12 cellular contexts compared by ENCODE assay signal in genomic region chr6:110590821-110591351, GRCh38.
DNase-seq lines count a peak whose midpoint lies in the region; ATAC-seq and TF ChIP-seq lines count a peak whose summit lies in the region.
"Had no signal": no experiment of that assay in that cellular context is flagged by ENCODE, and none has a peak within 500 bp of the region (broad histone marks: within the 10 kb centered on the region; RNA-seq: fewer than 3 reads in every experiment).

No MANE protein-coding gene starts in this region.

- TF ChIP-seq RAD21 in IMR-90 (IDR thresholded peaks at IDR 0.05; ENCODE audit: low read length) = no peak

- no peak overlapping the region for H3K56ac ChIP-seq in IMR-90 (ENCODE audit: extremely low read depth, insufficient read depth, low read length)

- H3K9me3 ChIP-seq in IMR-90 (ENCODE audit: control insufficient read depth, insufficient read depth, low read length) = no peaks in the 10 kb centered on the region

- no CpG with 5 or more reads among the region's 3 CpGs for WGBS in IMR-90 (ENCODE audit: extremely low coverage in 2 of 2, insufficient read length in 1 of 2), 2 experiments

- no peaks in the 10 kb centered on the region for H3K79me1 ChIP-seq in IMR-90 (ENCODE audit: low read depth in 1 of 2, low read length in 2 of 2)

- H3K4me3 Mint-ChIP-seq in natural killer cell treated with Interleukin-12 subunit alpha and Interleukin-12 subunit beta and Interleukin-15 and Interleukin-18, amount 100 ng/mL, for 72 hours = no peak overlapping the region
- H3K4me3 Mint-ChIP-seq in natural killer cell (no peak overlapping the region), endothelial cell (ENCODE audit: unreplicated experiment) (no peak overlapping the region)
- no peak overlapping the region for H3K4me3 Mint-ChIP-seq in stimulated activated naive B cell treated with anti-CD40 and anti-IgM and Interleukin-4, amounts not matched to agents 10 μg/mL and 1 μg/mL and 100 μg/mL, for 72 hours

- H3K27me3 ChIP-seq in IMR-90 (ENCODE audit: control insufficient read depth, insufficient read depth, low read length) = no peaks in the 10 kb centered on the region
- H3K27me3 ChIP-seq: dorsolateral prefrontal cortex, hepatocyte had no signal

- intact Hi-C loops in natural killer cell (cut with micrococcal nuclease) (no loop called here), IMR-90 (cut with micrococcal nuclease) (no loop called here)

- no peak overlapping the region for H2BK20ac ChIP-seq in IMR-90 (ENCODE audit: low read depth, low read length)

- no peak overlapping the region for H3K27ac Mint-ChIP-seq in natural killer cell treated with Interleukin-12 subunit alpha and Interleukin-12 subunit beta and Interleukin-15 and Interleukin-18, amount 100 ng/mL, for 72 hours
- H3K27ac Mint-ChIP-seq in natural killer cell (no peak overlapping the region), endothelial cell (ENCODE audit: unreplicated experiment) (no peak overlapping the region)
- peak overlapping the region; percentile 95 for H3K27ac Mint-ChIP-seq in stimulated activated naive B cell treated with anti-CD40 and anti-IgM and Interleukin-4, amounts not matched to agents 10 μg/mL and 1 μg/mL and 100 μg/mL, for 72 hours

- no peak overlapping the region for H2AK5ac ChIP-seq in IMR-90 (ENCODE audit: low read depth, low read length)

- dilution Hi-C loops in IMR-90 (cut with HindIII; ENCODE audit: low sequenced_read_pairs, unreplicated experiment) = no loop called here

- no peaks in the 10 kb centered on the region for H3K36me3 Mint-ChIP-seq in natural killer cell treated with Interleukin-12 subunit alpha and Interleukin-12 subunit beta and Interleukin-15 and Interleukin-18, amount 100 ng/mL, for 72 hours
- no peaks in the 10 kb centered on the region for H3K36me3 Mint-ChIP-seq in natural killer cell
- peaks cover 0 to 19% of the 10 kb centered on the region in 2 donors for H3K36me3 Mint-ChIP-seq in stimulated activated naive B cell treated with anti-CD40 and anti-IgM and Interleukin-4, amounts not matched to agents 10 μg/mL and 1 μg/mL and 100 μg/mL, for 72 hours
- H3K36me3 Mint-ChIP-seq in endothelial cell (ENCODE audit: low read depth, unreplicated experiment) = no peaks in the 10 kb centered on the region

- H3K9ac ChIP-seq in IMR-90 (ENCODE audit: low read depth, low read length) = no peak overlapping the region

- TF ChIP-seq POLR2A in IMR-90 (IDR thresholded peaks at IDR 0.05; ENCODE audit: low read depth, low read length) = no peak

- H2BK120ac ChIP-seq in IMR-90 (ENCODE audit: low read depth, low read length) = no peak overlapping the region

- H3K4me2 ChIP-seq in IMR-90 (ENCODE audit: low read depth, low read length) = no peak overlapping the region
- H3K4me2 ChIP-seq: hepatocyte had no signal

- no peak overlapping the region; the same call in 1 of the 2 replicates for H3K14ac ChIP-seq in IMR-90 (replicated peaks; ENCODE audit: low read depth, low read length)

- H2BK15ac ChIP-seq in IMR-90 (ENCODE audit: low read depth, low read length) = no peak overlapping the region

- no peak overlapping the region for H2BK5ac ChIP-seq in IMR-90 (ENCODE audit: low read depth, low read length, poor library complexity, severe bottlenecking)

- no peak for DNase-seq in natural killer cell treated with Interleukin-12 subunit alpha and Interleukin-12 subunit beta and Interleukin-15 and Interleukin-18, amount 100 ng/mL, for 72 hours (ENCODE audit: low spot score)
- DNase-seq in natural killer cell = no peak
- peak; percentile 71 for DNase-seq in IMR-90
- peak; percentile 6 to 59 for DNase-seq in cardiac fibroblast (ENCODE audit: low read depth in 2 of 2)
- no peak for DNase-seq in stimulated activated naive B cell treated with anti-CD40 and anti-IgM and Interleukin-4, amounts not matched to agents 10 μg/mL and 1 μg/mL and 100 μg/mL, for 72 hours
- DNase-seq in central memory CD4-positive, alpha-beta T cell = no peak
- no peak for DNase-seq in NCI-H2227 treated with DMSO at 0.1 percent for 48 hours (lab: John Stamatoyannopoulos, UW)
- DNase-seq in endothelial cell (ENCODE audit: low spot score) = no peak
- DNase-seq: dorsolateral prefrontal cortex, NCI-H1694, retina had no signal

- peaks cover 9 to 12% of the 10 kb centered on the region in 2 donors for H3K4me1 Mint-ChIP-seq in natural killer cell treated with Interleukin-12 subunit alpha and Interleukin-12 subunit beta and Interleukin-15 and Interleukin-18, amount 100 ng/mL, for 72 hours (ENCODE audit: low read depth in 2 of 2)
- peaks cover 0 to 16% of the 10 kb centered on the region in 2 donors for H3K4me1 Mint-ChIP-seq in natural killer cell
- peaks cover 21 to 24% of the 10 kb centered on the region in 2 donors for H3K4me1 Mint-ChIP-seq in stimulated activated naive B cell treated with anti-CD40 and anti-IgM and Interleukin-4, amounts not matched to agents 10 μg/mL and 1 μg/mL and 100 μg/mL, for 72 hours
- no peaks in the 10 kb centered on the region for H3K4me1 Mint-ChIP-seq in endothelial cell (ENCODE audit: unreplicated experiment)

- no peaks in the 10 kb centered on the region for H3K36me3 ChIP-seq in IMR-90 (ENCODE audit: control insufficient read depth, insufficient read depth, low read length)

- H3K18ac ChIP-seq in IMR-90 (ENCODE audit: low read depth, low read length) = no peak overlapping the region

- POLR2A ChIA-PET in IMR-90 (lab: Charles Lee; ENCODE audit: unreplicated experiment) = no interaction called here

- H2AFZ ChIP-seq in IMR-90 (replicated peaks; ENCODE audit: low read length, poor library complexity) = no peak overlapping the region
- H2AFZ ChIP-seq: hepatocyte had no signal

- H4K20me1 ChIP-seq in IMR-90 (ENCODE audit: insufficient read depth, low read length) = no peaks in the 10 kb centered on the region

- no peak overlapping the region for H2AK9ac ChIP-seq in IMR-90 (replicated peaks; ENCODE audit: low read depth, low read length, poor library complexity)

- H4K91ac ChIP-seq in IMR-90 (ENCODE audit: insufficient read depth, low read depth, low read length) = no peak overlapping the region

- TF ChIP-seq CTCF in natural killer cell (IDR thresholded peaks at IDR 0.05) (no peak), IMR-90 (conservative IDR thresholded peaks at IDR 0.05; ENCODE audit: low read depth, low read length) (no peak), cardiac fibroblast (IDR thresholded peaks at IDR 0.05; ENCODE audit: low read depth, low read length) (no peak), endothelial cell (IDR thresholded peaks at IDR 0.05; ENCODE audit: unreplicated experiment) (no peak)

- peaks cover 2% of the 10 kb centered on the region for H3K4me1 ChIP-seq in IMR-90 (ENCODE audit: control insufficient read depth, insufficient read depth, low read length)

- H3K9me3 Mint-ChIP-seq in natural killer cell treated with Interleukin-12 subunit alpha and Interleukin-12 subunit beta and Interleukin-15 and Interleukin-18, amount 100 ng/mL, for 72 hours = no peaks in the 10 kb centered on the region
- H3K9me3 Mint-ChIP-seq in natural killer cell = no peaks in the 10 kb centered on the region
- peaks cover 4 to 6% of the 10 kb centered on the region in 2 donors for H3K9me3 Mint-ChIP-seq in stimulated activated naive B cell treated with anti-CD40 and anti-IgM and Interleukin-4, amounts not matched to agents 10 μg/mL and 1 μg/mL and 100 μg/mL, for 72 hours
- H3K9me3 Mint-ChIP-seq in endothelial cell (ENCODE audit: unreplicated experiment) = no peaks in the 10 kb centered on the region

- H3K4ac ChIP-seq in IMR-90 (ENCODE audit: low read depth, low read length) = no peak overlapping the region

- no peak overlapping the region for H4K5ac ChIP-seq in IMR-90 (ENCODE audit: low read depth, low read length)

- no peaks in the 10 kb centered on the region; the same call in 1 of the 2 replicates for H3K9me1 ChIP-seq in IMR-90 (ENCODE audit: insufficient read depth, low read length)

- BruUV-seq in IMR-90 (replicated peaks; lab: Mats Ljungman, UMichigan) = no TSS peak

- no peak overlapping the region for H4K8ac ChIP-seq in IMR-90 (ENCODE audit: low read depth in 2 of 2, low read length in 2 of 2)

- ATAC-seq in natural killer cell treated with Interleukin-12 subunit alpha and Interleukin-12 subunit beta and Interleukin-15 and Interleukin-18, amount 100 ng/mL, for 72 hours = peak; percentile 55 to 63
- ATAC-seq in natural killer cell = no peak
- no peak for ATAC-seq in IMR-90 (ENCODE audit: low read depth)
- ATAC-seq in stimulated activated naive B cell treated with anti-CD40 and anti-IgM and Interleukin-4, amounts not matched to agents 10 μg/mL and 1 μg/mL and 100 μg/mL, for 72 hours (replicated peaks) = peak in 1 of 2 donors; percentile 5

- no peak overlapping the region for H3K27ac ChIP-seq in IMR-90 (ENCODE audit: insufficient read depth, low read length)
- H3K27ac ChIP-seq: dorsolateral prefrontal cortex, hepatocyte had no signal

- no peaks in the 10 kb centered on the region for H3K27me3 Mint-ChIP-seq in natural killer cell treated with Interleukin-12 subunit alpha and Interleukin-12 subunit beta and Interleukin-15 and Interleukin-18, amount 100 ng/mL, for 72 hours
- no peaks in the 10 kb centered on the region for H3K27me3 Mint-ChIP-seq in natural killer cell (ENCODE audit: low read depth in 2 of 2)
- H3K27me3 Mint-ChIP-seq in stimulated activated naive B cell treated with anti-CD40 and anti-IgM and Interleukin-4, amounts not matched to agents 10 μg/mL and 1 μg/mL and 100 μg/mL, for 72 hours = no peaks in the 10 kb centered on the region
- H3K27me3 Mint-ChIP-seq in endothelial cell (ENCODE audit: unreplicated experiment) = no peaks in the 10 kb centered on the region

- H3K4me3 ChIP-seq in IMR-90 (ENCODE audit: insufficient read depth, low read depth, low read length) (no peak overlapping the region), cardiac fibroblast (replicated peaks in 1 of 2; ENCODE audit: low read depth in 2 of 2, low read length in 2 of 2) (no peak overlapping the region)
- H3K4me3 ChIP-seq: dorsolateral prefrontal cortex, hepatocyte had no signal

- CTCF ChIA-PET in IMR-90 (lab: Yijun Ruan, JAX) = no interaction called here

- H3K23ac ChIP-seq in IMR-90 (ENCODE audit: low read depth, low read length) = no peak overlapping the region

- in situ Hi-C loops in IMR-90 (cut with MboI; ENCODE audit: low sequenced_read_pairs) = no loop called here

TF ChIP-seq in IMR-90, 13 proteins besides CTCF, POLR2A, EP300 and RAD21 (continues in another document):
- no peak for TF ChIP-seq MAFK (IDR thresholded peaks at IDR 0.05; ENCODE audit: low read depth, low read length)
- no peak for TF ChIP-seq ELK1 (IDR thresholded peaks at IDR 0.05; ENCODE audit: borderline replicate concordance, low read depth, low read length)
- TF ChIP-seq CEBPB (IDR thresholded peaks at IDR 0.05; ENCODE audit: low read depth, low read length) = no peak
- TF ChIP-seq SMC3 (IDR thresholded peaks at IDR 0.05; ENCODE audit: low read depth, low read length) = no peak

Comparison
In these comparisons a context has a peak if more than half of its experiments do, and no peak if none do; other contexts are left out.
1. ATAC-seq: peak in natural killer cell treated with Interleukin-12 subunit alpha and Interleukin-12 subunit beta and Interleukin-15 and Interleukin-18, amount 100 ng/mL, for 72 hours (2 of 2); none in natural killer cell (0 of 3) and IMR-90 (single experiment).
2. DNase-seq: peak in IMR-90 (single experiment) and cardiac fibroblast (2 of 2); none in natural killer cell treated with Interleukin-12 subunit alpha and Interleukin-12 subunit beta and Interleukin-15 and Interleukin-18, amount 100 ng/mL, for 72 hours (single experiment), natural killer cell (single experiment), stimulated activated naive B cell treated with anti-CD40 and anti-IgM and Interleukin-4, amounts not matched to agents 10 μg/mL and 1 μg/mL and 100 μg/mL, for 72 hours (single experiment), central memory CD4-positive, alpha-beta T cell (single experiment), NCI-H2227 treated with DMSO at 0.1 percent for 48 hours (single experiment) and endothelial cell (single experiment).